1 cellular context compared by ENCODE assay signal in the genomic region with DNA sequence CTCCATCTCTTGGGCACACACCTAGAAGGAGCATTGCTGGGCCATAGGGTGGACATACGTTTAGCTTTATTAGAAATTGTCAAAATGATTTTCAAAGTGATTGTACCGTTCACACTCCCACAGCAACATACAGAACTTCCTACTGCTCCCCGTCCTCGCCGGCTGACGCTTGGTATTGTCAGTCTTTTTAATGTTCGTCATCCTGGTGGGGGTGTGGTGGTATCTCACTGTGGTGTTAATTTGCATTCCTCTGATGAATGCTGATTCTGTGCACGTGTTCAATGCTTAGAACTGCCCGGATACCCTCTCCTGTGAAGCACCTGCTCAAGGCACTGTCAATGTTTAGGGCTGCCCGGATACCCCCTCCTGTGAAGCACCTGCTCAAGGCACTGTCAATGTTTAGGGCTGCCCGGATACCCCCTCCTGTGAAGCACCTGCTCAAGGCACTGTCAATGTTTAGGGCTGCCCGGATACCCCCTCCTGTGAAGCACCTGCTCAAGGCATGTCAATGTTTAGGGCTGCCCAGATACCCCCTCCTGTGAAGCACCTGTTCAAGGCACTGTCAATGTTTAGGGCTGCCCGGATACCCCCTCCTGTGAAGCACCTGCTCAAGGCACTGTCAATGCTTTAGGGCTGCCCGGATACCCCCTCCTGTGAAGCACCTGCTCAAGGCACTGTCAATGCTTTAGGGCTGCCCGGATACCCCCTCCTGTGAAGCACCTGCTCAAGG. TPM values are rescaled to one million over a fixed set of nuclear protein-coding genes. Genes with fewer than 3 reads are reported as not detected.
"Had no signal": no experiment of that assay in that cellular context is flagged by ENCODE, and none has a peak within 500 bp of the region (broad histone marks: within the 10 kb centered on the region; RNA-seq: fewer than 3 reads in every experiment).

No MANE protein-coding gene starts in this region.

RNA-seq across cellular contexts. Expression of gene PCBP3, which starts 34.6 kb away (rescaled TPM):
- total RNA-seq: ascending aorta had no signal
